ENCODE assay signal across 1 cellular context in genomic region chr6:11190625-11191245, GRCh38.
TF ChIP-seq lines count a peak whose summit lies in the region.

No MANE protein-coding gene starts in this region.

TF ChIP-seq in K562, 482 proteins besides CTCF, POLR2A, EP300 and RAD21:
- TF ChIP-seq PRDM10 (IDR thresholded peaks at IDR 0.05; ENCODE audit: partially characterized antibody) (peak; percentile 57), PHB2 (IDR thresholded peaks at IDR 0.05; ENCODE audit: low read depth) (no peak)
